ENCODE assay signal across 24 cellular contexts in the genomic region with DNA sequence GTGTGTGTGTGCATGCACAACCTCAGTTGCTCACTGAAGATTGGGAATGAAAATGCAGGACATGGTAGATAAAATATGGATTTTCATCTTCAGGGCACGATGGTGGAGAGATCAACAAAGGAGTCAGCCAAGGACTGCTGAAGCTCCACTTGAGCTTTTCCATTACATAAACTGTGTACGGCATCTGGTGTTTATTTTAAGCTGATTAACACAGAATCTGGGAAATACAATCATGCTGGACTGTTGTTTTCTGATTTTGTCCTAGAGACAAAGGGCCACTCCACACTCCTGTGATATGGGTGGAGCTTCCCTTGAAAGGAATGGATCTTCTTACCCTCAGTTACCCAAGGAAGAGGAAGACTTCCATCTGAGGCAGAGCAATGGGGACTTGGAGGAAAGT.
DNase-seq lines count a peak whose midpoint lies in the region; ATAC-seq, FAIRE-seq and TF ChIP-seq lines count a peak whose summit lies in the region.
"Had no signal": no experiment of that assay in that cellular context is flagged by ENCODE, and none has a peak within 500 bp of the region (broad histone marks: within the 10 kb centered on the region; RNA-seq: fewer than 3 reads in every experiment).

No MANE protein-coding gene starts in this region.

- H3K9ac ChIP-seq in mesenchymal stem cell (ENCODE audit: low read length) = no peak overlapping the region
- H3K9ac ChIP-seq: BLaER1 treated with 17β-estradiol and CSF1 and Interleukin-3, amounts not matched to agents 10 nM and 100 nM had no signal

- no peak for DNase-seq in D721Med (ENCODE audit: insufficient read length, low spot score)
- peak; percentile 59 to 70 for DNase-seq in NCI-H524 (lab: John Stamatoyannopoulos, UW)
- peak; percentile 15 for DNase-seq in choroid plexus epithelial cell (ENCODE audit: low read depth)
- peak; percentile 67 for DNase-seq in mesenchymal stem cell
- no peak for DNase-seq in CD1c-positive myeloid dendritic cell (ENCODE audit: extremely low spot score)
- DNase-seq in NCI-H146 (lab: John Stamatoyannopoulos, UW) = no peak
- DNase-seq: AML-193; CD4-positive, alpha-beta memory T cell; COR-L47; Kasumi-1; NCI-H1092 treated with DMSO at 0.1 percent for 48 hours; NCI-H1436; NCI-H187 treated with DMSO at 0.1 percent for 48 hours; NCI-H446 treated with DMSO at 0.1 percent for 48 hours; NCI-H69; NK-92 treated with Interleukin-12 subunit alpha and Interleukin-12 subunit beta, amount 100 ng/mL, for 24 hours; PC-9; SHP77 had no signal

- H3K23ac ChIP-seq in mesenchymal stem cell (ENCODE audit: low read length in 2 of 2) = no peak overlapping the region

- no peak for TF ChIP-seq CTCF in D721Med (IDR thresholded peaks at IDR 0.05; ENCODE audit: insufficient read depth, missing control alignments)
- no peak for TF ChIP-seq CTCF in choroid plexus epithelial cell (conservative IDR thresholded peaks at IDR 0.05; ENCODE audit: low read depth, low read length)

- no peak overlapping the region for H2BK15ac ChIP-seq in mesenchymal stem cell (ENCODE audit: low read depth, poor library complexity, severe bottlenecking)

- H2BK120ac ChIP-seq in mesenchymal stem cell (ENCODE audit: low read depth, low read length) = peak overlapping the region; percentile 51

- no peaks in the 10 kb centered on the region for H3K36me3 ChIP-seq in mesenchymal stem cell (ENCODE audit: control insufficient read depth in 1 of 2, insufficient read depth in 2 of 2, low read depth in 1 of 2, low read length in 2 of 2)
- H3K36me3 ChIP-seq: BLaER1 treated with 17β-estradiol and CSF1 and Interleukin-3, amounts not matched to agents 10 nM and 100 nM had no signal

- no peak overlapping the region for H2BK5ac ChIP-seq in mesenchymal stem cell (ENCODE audit: low read depth, low read length, poor library complexity, severe bottlenecking)

- H3K9me3 ChIP-seq in mesenchymal stem cell (ENCODE audit: control insufficient read depth, low read length) = no peaks in the 10 kb centered on the region
- H3K9me3 ChIP-seq: BLaER1 treated with 17β-estradiol and CSF1 and Interleukin-3, amounts not matched to agents 10 nM and 100 nM had no signal

- no peak overlapping the region for H3K14ac ChIP-seq in mesenchymal stem cell (ENCODE audit: low read length in 2 of 2)

- H2BK12ac ChIP-seq in mesenchymal stem cell (ENCODE audit: low read length in 2 of 2) = peak overlapping the region in 1 of 2 experiments; percentile 0

- no peak overlapping the region for H2AK5ac ChIP-seq in mesenchymal stem cell (ENCODE audit: low read length, severe bottlenecking)

- FAIRE-seq in D721Med (lab: Jason Lieb, UNC) = peak; percentile 91
- FAIRE-seq: A549 had no signal

- H3K4me3 ChIP-seq in choroid plexus epithelial cell (ENCODE audit: low read depth, low read length) = no peak overlapping the region
- no peak overlapping the region for H3K4me3 ChIP-seq in mesenchymal stem cell (ENCODE audit: insufficient read depth in 1 of 2, low read depth in 1 of 2, low read length in 2 of 2)
- H3K4me3 ChIP-seq: A549; BLaER1 treated with 17β-estradiol and CSF1 and Interleukin-3, amounts not matched to agents 10 nM and 100 nM; PC-9 had no signal

- no peaks in the 10 kb centered on the region for H3K79me1 ChIP-seq in mesenchymal stem cell (replicated peaks; ENCODE audit: low read length, poor library complexity, severe bottlenecking)

- H3K27ac ChIP-seq in mesenchymal stem cell (ENCODE audit: low read length, poor library complexity, severe bottlenecking) = no peak overlapping the region
- H3K27ac ChIP-seq: A549; BLaER1 treated with 17β-estradiol and CSF1 and Interleukin-3, amounts not matched to agents 10 nM and 100 nM; HL-60; PC-9; RWPE1 had no signal

- no peaks in the 10 kb centered on the region for H3K4me1 ChIP-seq in mesenchymal stem cell (ENCODE audit: control insufficient read depth, insufficient read depth, low read depth, low read length)
- H3K4me1 ChIP-seq: A549; BLaER1 treated with 17β-estradiol and CSF1 and Interleukin-3, amounts not matched to agents 10 nM and 100 nM had no signal

- H2AFZ ChIP-seq in mesenchymal stem cell (ENCODE audit: low read depth, low read length) = no peak overlapping the region
- H2AFZ ChIP-seq: PC-9 had no signal

- H4K8ac ChIP-seq in mesenchymal stem cell (ENCODE audit: low read length) = peak overlapping the region; percentile 75

- H4K91ac ChIP-seq in mesenchymal stem cell (ENCODE audit: low read length) = no peak overlapping the region

- no peak overlapping the region for H3K4me2 ChIP-seq in mesenchymal stem cell (ENCODE audit: low read length, poor library complexity, severe bottlenecking)
- H3K4me2 ChIP-seq: A549; BLaER1 treated with 17β-estradiol and CSF1 and Interleukin-3, amounts not matched to agents 10 nM and 100 nM; PC-9 had no signal

- no peak for ATAC-seq in HG02885 (IDR thresholded peaks at IDR 0.05; ENCODE audit: poor library complexity, unreplicated experiment)
- ATAC-seq: A549, HCT116 had no signal

- H3K27me3 ChIP-seq in mesenchymal stem cell (ENCODE audit: control insufficient read depth in 1 of 2, insufficient read depth in 1 of 2, low read length in 2 of 2) = peaks cover 3% of the 10 kb centered on the region in 2 experiments
- H3K27me3 ChIP-seq: BLaER1 treated with 17β-estradiol and CSF1 and Interleukin-3, amounts not matched to agents 10 nM and 100 nM had no signal

- WGBS in mesenchymal stem cell = 28% methylated on average over 2 of the region's 2 CpGs

- H3K18ac ChIP-seq in mesenchymal stem cell (ENCODE audit: low read depth in 1 of 2, low read length in 2 of 2) = peak overlapping the region; percentile 54 to 61

- H3K4ac ChIP-seq in mesenchymal stem cell (ENCODE audit: low read depth in 1 of 2, low read length in 2 of 2) = peak overlapping the region; percentile 26 to 36

Comparison
In these comparisons a context has a peak if more than half of its experiments do, and no peak if none do; other contexts are left out.
1. DNase-seq: peak in NCI-H524 (2 of 2), choroid plexus epithelial cell (single experiment) and mesenchymal stem cell (single experiment); none in D721Med (single experiment), CD1c-positive myeloid dendritic cell (single experiment) and NCI-H146 (single experiment).